Comparison of ENCODE assay signal across 8 cellular contexts in genomic region chr19:8307965-8308866, GRCh38. TPM values are rescaled to one million over a fixed set of nuclear protein-coding genes. Genes with fewer than 3 reads are reported as not detected.
DNase-seq lines count a peak whose midpoint lies in the region; ATAC-seq, FAIRE-seq and TF ChIP-seq lines count a peak whose summit lies in the region.

Gene CD320, minus strand, starts transcription at chr19:8308358. Its CDS starts 68 bp downstream, at chr19:8308290.

- DNase-seq in A172 (ENCODE audit: low spot score) (peak; percentile 83), NCI-H2227 (lab: John Stamatoyannopoulos, UW; ENCODE audit: unreplicated experiment) (peak; percentile 93), activated B cell treated with CpG ODN at 0.5 μM for 24 hours (peak; percentile 88), caudate nucleus (lab: John Stamatoyannopoulos, UW) (peak in 58 of 61 donors; percentile 41 to 93 (median 82)), spleen (peak; percentile 95)

- TF ChIP-seq CTCF in activated B cell treated with CpG ODN at 0.5 μM for 24 hours (IDR thresholded peaks at IDR 0.05) (no peak), spleen (IDR thresholded peaks at IDR 0.05 in 8 of 11, conservative IDR thresholded peaks at IDR 0.05 in 3 of 11) (no peak)

- H3K9me3 ChIP-seq in spleen = no peaks in the 10 kb centered on the region

- H3K4me1 Mint-ChIP-seq in activated B cell treated with CpG ODN at 0.5 μM for 24 hours = peaks cover 31% of the 10 kb centered on the region

- ATAC-seq in GM18858 (IDR thresholded peaks at IDR 0.05; ENCODE audit: unreplicated experiment) (peak; percentile 64), HG03097 (IDR thresholded peaks at IDR 0.05; ENCODE audit: low FRiP score, unreplicated experiment) (peak; percentile 66), activated B cell treated with CpG ODN at 0.5 μM for 24 hours (ENCODE audit: low read depth) (peak; percentile 90)

- peak; percentile 56 for FAIRE-seq in islet of Langerhans (lab: Jason Lieb, UNC)

- no peaks in the 10 kb centered on the region for H3K27me3 ChIP-seq in spleen (replicated peaks in 1 of 7)

- no peaks in the 10 kb centered on the region for H3K27me3 Mint-ChIP-seq in activated B cell treated with CpG ODN at 0.5 μM for 24 hours

- H3K27ac ChIP-seq in caudate nucleus (ENCODE audit: low read depth, low read length) (peak within 1 kb of the TSS; percentile 44), spleen (peak within 1 kb of the TSS; percentile 61 to 88 (median 84))

- CTCF ChIA-PET in activated B cell treated with CpG ODN at 0.5 μM for 24 hours (lab: Charles Lee) = no interaction called here

- peaks cover 41% of the 10 kb centered on the region for H3K36me3 Mint-ChIP-seq in activated B cell treated with CpG ODN at 0.5 μM for 24 hours (ENCODE audit: low read depth)

- peaks cover 0 to 61% (median 26%) of the 10 kb centered on the region in 6 donors for H3K36me3 ChIP-seq in spleen

- intact Hi-C loops in activated B cell treated with CpG ODN at 0.5 μM for 24 hours (cut with micrococcal nuclease) = loop anchor here (1.0 kb wide), 2 partner anchors 13 to 35 kb away; partner anchors contain the start of genes KANK3, NDUFA7 and RPS28
- intact Hi-C loops in spleen (cut with DNase I; ENCODE audit: low total_unique reads) = no loop called here

- H3K9me3 Mint-ChIP-seq in activated B cell treated with CpG ODN at 0.5 μM for 24 hours = no peaks in the 10 kb centered on the region

- TF ChIP-seq POLR2A in spleen (IDR thresholded peaks at IDR 0.05) = peak in 1 of 3 donors; percentile 13

- peak within 1 kb of the TSS; percentile 54 to 83 (median 70) for H3K4me3 ChIP-seq in spleen

- H3K27ac Mint-ChIP-seq in activated B cell treated with CpG ODN at 0.5 μM for 24 hours = peak within 1 kb of the TSS; percentile 71

- peak within 1 kb of the TSS; percentile 89 for H3K4me3 Mint-ChIP-seq in activated B cell treated with CpG ODN at 0.5 μM for 24 hours

- POLR2A ChIA-PET in activated B cell treated with CpG ODN at 0.5 μM for 24 hours (lab: Charles Lee) = interaction anchor here (0.6 to 1.6 kb wide), 4 partner anchors 10 to 13 kb away, joined by 3 to 6 read pairs (median 4); partner anchors contain the start of genes NDUFA7 and RPS28

- peaks cover 8 to 84% (median 58%) of the 10 kb centered on the region in 6 donors for H3K4me1 ChIP-seq in spleen

- WGBS in spleen, 5 donors = 0 to 3% (median 1%) methylated on average over 26 to 63 of the region's 63 CpGs

RNA-seq across cellular contexts. Expression of gene CD320, which starts in this region (rescaled TPM):
- 53.1 and 70.6 TPM in 2 replicates for total RNA-seq in A172 (2014; rRNA removed; shearing (Covaris generic))
- total RNA-seq in activated B cell treated with CpG ODN at 0.5 μM for 24 hours (23.7 and 24.6 TPM in 2 replicates), spleen (100 to 1,000 TPM in 1 of 7 donors, 10 to 100 TPM in 6; 35.8 to 131 (median 73.3) TPM)
- 10 to 100 TPM; 26.6 to 34.3 (median 28.1) TPM for polyA plus RNA-seq in spleen

Comparison
In these comparisons a context has a peak if more than half of its experiments do, and no peak if none do; other contexts are left out.
1. Peak in every context shown above with its lines: DNase-seq, ATAC-seq, H3K4me3 ChIP-seq and H3K27ac ChIP-seq.